Comparison of ENCODE assay signal across 1 cellular context in genomic region chr1:2271134-2271785, GRCh38.
TF ChIP-seq lines count a peak whose summit lies in the region.

No MANE protein-coding gene starts in this region.

TF ChIP-seq in H1, 55 proteins besides CTCF, POLR2A, EP300 and RAD21:
- no peak for TF ChIP-seq ATF2 (IDR thresholded peaks at IDR 0.05; ENCODE audit: low read length)
- no peak for TF ChIP-seq SAP30 (IDR thresholded peaks at IDR 0.05; ENCODE audit: insufficient read depth, insufficient replicate concordance, low read length)
- no peak for TF ChIP-seq TBP (IDR thresholded peaks at IDR 0.05; ENCODE audit: low read depth, low read length)
- no peak for TF ChIP-seq TAF7 (optimal IDR thresholded peaks at IDR 0.05; ENCODE audit: borderline replicate concordance, low read depth, low read length)
- TF ChIP-seq SP2 (IDR thresholded peaks at IDR 0.05; ENCODE audit: low read length) = no peak
- TF ChIP-seq KDM4A (IDR thresholded peaks at IDR 0.05; ENCODE audit: low read depth, low read length, severe bottlenecking) = no peak
- no peak for TF ChIP-seq GABPA (IDR thresholded peaks at IDR 0.05; ENCODE audit: borderline replicate concordance, insufficient read depth, low read length)
- TF ChIP-seq HDAC6 (IDR thresholded peaks at IDR 0.05; ENCODE audit: low read depth, low read length) = no peak
- TF ChIP-seq SP1 (IDR thresholded peaks at IDR 0.05; ENCODE audit: low read depth, low read length) = no peak
- TF ChIP-seq RBBP5 (IDR thresholded peaks at IDR 0.05; ENCODE audit: borderline replicate concordance, low read depth, low read length) = no peak
- TF ChIP-seq BACH1 (IDR thresholded peaks at IDR 0.05; ENCODE audit: low read length) = no peak
- TF ChIP-seq BCL11A (IDR thresholded peaks at IDR 0.05; ENCODE audit: low read depth in 2 of 2, low read length in 2 of 2) = no peak
- TF ChIP-seq GTF2F1 (IDR thresholded peaks at IDR 0.05; ENCODE audit: borderline replicate concordance, low read depth, low read length) = no peak
- TF ChIP-seq ZNF274 (IDR thresholded peaks at IDR 0.05; ENCODE audit: borderline replicate concordance, extremely low read depth, low read length) = no peak
- no peak for TF ChIP-seq NANOG (IDR thresholded peaks at IDR 0.05; ENCODE audit: insufficient read depth, low read depth, low read length, poor library complexity, severe bottlenecking)
- no peak for TF ChIP-seq YY1 (IDR thresholded peaks at IDR 0.05; ENCODE audit: low read depth, low read length)
